ENCODE assay signal across 28 cellular contexts in the genomic region with DNA sequence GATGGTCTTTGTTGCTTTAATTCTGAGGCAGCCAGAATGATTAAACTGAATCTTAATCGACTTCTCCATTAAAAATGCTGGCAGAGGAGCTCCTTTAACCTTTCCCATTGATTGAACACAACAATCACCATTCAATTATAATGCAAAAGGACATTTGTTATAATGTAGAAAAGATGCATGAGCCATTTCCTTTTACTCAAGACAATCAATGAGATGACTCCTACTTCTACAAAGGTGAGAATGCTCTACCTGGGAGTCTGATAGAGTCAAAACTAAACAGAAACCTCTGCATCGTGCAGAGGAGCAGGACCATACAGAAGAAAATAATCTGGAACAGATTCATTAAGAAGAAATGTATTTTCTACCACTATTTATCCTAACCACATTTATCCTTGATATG.
"Had no signal": no experiment of that assay in that cellular context is flagged by ENCODE, and none has a peak within 500 bp of the region (broad histone marks: within the 10 kb centered on the region; RNA-seq: fewer than 3 reads in every experiment).

No MANE protein-coding gene starts in this region.

- H3K4me3 ChIP-seq: Peyer's patch, SJSA1 had no signal

- H3K4me1 ChIP-seq: Peyer's patch, SJSA1 had no signal

- H3K9ac ChIP-seq: SK-N-SH had no signal

- H3K36me3 ChIP-seq: Peyer's patch, SJSA1 had no signal

- H3K27me3 ChIP-seq: Peyer's patch, SJSA1 had no signal

- H3K9me3 ChIP-seq: Peyer's patch, SJSA1, SK-N-SH had no signal

- ATAC-seq: activated naive CD4-positive, alpha-beta T cell treated with anti-CD3 and anti-CD28 coated beads, Interleukin-2, amount 50 U/mL, for 72 hours; activated naive CD8-positive, alpha-beta T cell treated with anti-CD3 and anti-CD28 coated beads, Interleukin-2, amount 50 U/mL, for 24 hours; activated T-cell treated with anti-CD3 and anti-CD28 coated beads, Interleukin-2, amount 50 U/mL, for 4 hours; PC-3 had no signal

- H3K27ac ChIP-seq: Peyer's patch, SJSA1 had no signal

- DNase-seq: activated B cell treated with CpG ODN at 0.5 μM for 24 hours; activated CD4-positive, alpha-beta memory T cell treated with anti-CD3 and anti-CD28 coated beads for 36 hours; activated CD4-positive, alpha-beta T cell treated with anti-CD3 and anti-CD28 coated beads for 4 hours; activated CD4-positive, alpha-beta T cell treated with anti-CD3 and anti-CD28 coated beads, Interleukin-2, amount 50 U/mL, for 1 hour; activated CD4-positive, CD25-positive, alpha-beta regulatory T cell treated with anti-CD3 and anti-CD28 coated beads, Interleukin-2, amount 50 U/mL, for 72 hours; activated CD8-positive, alpha-beta memory T cell treated with anti-CD3 and anti-CD28 coated beads, Interleukin-2, amount 50 U/mL, for 4 hours; activated gamma-delta T cell treated with Interleukin-2 at 50 U/mL for 16 hours; activated naive CD4-positive, alpha-beta T cell treated with anti-CD3 and anti-CD28 coated beads for 36 hours; activated naive CD8-positive, alpha-beta T cell treated with anti-CD3 and anti-CD28 coated beads, Interleukin-2, amount 50 U/mL, for 24 hours; activated T-cell treated with anti-CD3 and anti-CD28 coated beads for 4 hours; activated T-cell treated with anti-CD3 and anti-CD28 coated beads, Interleukin-2, amount 50 U/mL, for 4 hours; anterior cingulate cortex; central memory CD4-positive, alpha-beta T cell; NCI-H1092 treated with DMSO at 0.1 percent for 48 hours; NCI-H187 treated with DMSO at 0.1 percent for 48 hours; NCI-H2171 treated with DMSO at 0.1 percent for 48 hours; NCI-H2227 treated with DMSO at 0.1 percent for 48 hours; NCI-H446; NCI-H510A treated with DMSO at 0.1 percent for 48 hours; NCI-H526 treated with DMSO at 0.1 percent for 48 hours; NK-92 treated with Interleukin-12 subunit alpha and Interleukin-12 subunit beta, amount 100 ng/mL, for 24 hours; PC-3; Peyer's patch; RPMI8226; SHP77 treated with DMSO at 0.1 percent for 48 hours; SK-N-SH had no signal
